Comparison of ENCODE assay signal across 8 cellular contexts in genomic region chr6:31058128-31058894, GRCh38. TPM values are rescaled to one million over a fixed set of nuclear protein-coding genes. Genes with fewer than 3 reads are reported as not detected.
DNase-seq lines count a peak whose midpoint lies in the region; ATAC-seq and TF ChIP-seq lines count a peak whose summit lies in the region.

No MANE protein-coding gene starts in this region.

- peak; percentile 54 for TF ChIP-seq CTCF in cardiac fibroblast (IDR thresholded peaks at IDR 0.05; ENCODE audit: low read depth, low read length)

- H3K36me3 ChIP-seq in MG63 = no peaks in the 10 kb centered on the region

- H3K9me3 ChIP-seq in MG63 = no peaks in the 10 kb centered on the region

- H3K27me3 ChIP-seq in MG63 = no peaks in the 10 kb centered on the region

- H3K4me3 ChIP-seq in MG63 = no peak overlapping the region
- no peak overlapping the region for H3K4me3 ChIP-seq in cardiac fibroblast (replicated peaks in 1 of 2; ENCODE audit: low read depth in 2 of 2, low read length in 2 of 2)

- DNase-seq in NCI-H345 (lab: John Stamatoyannopoulos, UW) = peak; percentile 7
- no peak for DNase-seq in NCI-H345 treated with DMSO at 0.1 percent for 48 hours (lab: John Stamatoyannopoulos, UW; ENCODE audit: unreplicated experiment)
- peak; percentile 38 for DNase-seq in MG63
- DNase-seq in cardiac fibroblast (ENCODE audit: low read depth in 2 of 2) = peak; percentile 84 to 96
- peak; percentile 83 for DNase-seq in medulla oblongata (ENCODE audit: extremely low spot score)
- no peak for DNase-seq in germinal center (ENCODE audit: low spot score)

- ATAC-seq in HG03045 (IDR thresholded peaks at IDR 0.05; ENCODE audit: unreplicated experiment) = no peak
- no peak for ATAC-seq in HG03354 (IDR thresholded peaks at IDR 0.05; ENCODE audit: poor library complexity, severe bottlenecking, unreplicated experiment)

RNA-seq across cellular contexts. Expression of gene MUC22, which starts 48.0 kb away (rescaled TPM):
- not detected in 2 replicates for total RNA-seq in MG63 (2014; rRNA removed; shearing (Covaris generic); ENCODE audit: low replicate concordance)

RNA-seq across cellular contexts. Expression of gene C6orf15, which starts 54.1 kb away (rescaled TPM):
- total RNA-seq in MG63 (2014; rRNA removed; shearing (Covaris generic); ENCODE audit: low replicate concordance) = 0.91 TPM in 1 of 2 replicates, not detected in the other

RNA-seq across cellular contexts. Expression of gene PSORS1C1, which starts 56.3 kb away (rescaled TPM):
- total RNA-seq in MG63 (2014; rRNA removed; shearing (Covaris generic); ENCODE audit: low replicate concordance) = not detected in 2 replicates

Comparison
In these comparisons a context has a peak if more than half of its experiments do, and no peak if none do; other contexts are left out.
1. DNase-seq: peak in NCI-H345 (single experiment), MG63 (single experiment), cardiac fibroblast (2 of 2) and medulla oblongata (single experiment); none in NCI-H345 treated with DMSO at 0.1 percent for 48 hours (single experiment) and germinal center (single experiment).